Comparison of ENCODE assay signal across 8 cellular contexts in the genomic region with DNA sequence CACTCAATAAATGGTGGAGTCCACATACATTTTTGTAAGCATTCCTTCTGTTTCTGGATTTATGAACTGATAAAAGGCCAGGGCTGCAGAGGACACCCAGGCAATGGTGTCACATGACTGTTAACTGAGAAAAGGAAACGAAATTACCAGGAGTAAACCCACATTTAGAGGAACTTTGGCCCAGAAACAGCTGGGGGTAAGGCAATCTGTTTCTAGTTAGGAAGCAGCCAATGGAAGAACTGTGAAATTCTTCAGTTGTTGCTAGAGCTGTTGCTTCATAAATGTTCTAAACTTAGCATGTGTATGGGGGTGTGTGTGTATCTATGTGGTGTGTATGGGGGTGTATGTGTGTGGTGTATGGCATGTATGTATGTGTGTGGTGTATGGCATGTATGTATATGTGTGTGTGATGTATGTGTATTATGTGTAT.
DNase-seq lines count a peak whose midpoint lies in the region; ATAC-seq and TF ChIP-seq lines count a peak whose summit lies in the region.

No MANE protein-coding gene starts in this region.

- no peak overlapping the region for H3K27ac ChIP-seq in DND-41 (ENCODE audit: low read length)
- H3K27ac ChIP-seq in effector memory CD4-positive, alpha-beta T cell (ENCODE audit: insufficient read depth, low read length, poor library complexity, severe bottlenecking): peak overlapping the region; percentile 83
- peak overlapping the region; percentile 98 for H3K27ac ChIP-seq in parathyroid adenoma

- H3K9ac ChIP-seq in DND-41 (ENCODE audit: low read depth, low read length) (no peak overlapping the region), parathyroid adenoma (no peak overlapping the region)

- no peaks in the 10 kb centered on the region for H4K20me1 ChIP-seq in DND-41 (ENCODE audit: insufficient read depth, low read length)

- no peak for DNase-seq in DND-41
- DNase-seq in NOMO-1 treated with dmso at 0.1 percent for 144 hours (lab: John Stamatoyannopoulos, UW; ENCODE audit: unreplicated experiment): peak; percentile 88
- DNase-seq in effector memory CD4-positive, alpha-beta T cell: no peak
- no peak for DNase-seq in stimulated activated CD4-positive, alpha-beta T cell treated with anti-CD3 and anti-CD28 coated beads, Interleukin-2, amount 100 ng/mL, for 48 hours
- DNase-seq in NCI-H2029 treated with DMSO at 0.1 percent for 48 hours (lab: John Stamatoyannopoulos, UW): no peak

- no peaks in the 10 kb centered on the region for H3K36me3 ChIP-seq in DND-41 (ENCODE audit: insufficient read depth, low read length)
- H3K36me3 ChIP-seq in effector memory CD4-positive, alpha-beta T cell (ENCODE audit: control insufficient read depth, insufficient read depth, low read length): no peaks in the 10 kb centered on the region
- H3K36me3 ChIP-seq in parathyroid adenoma (ENCODE audit: control insufficient read depth, insufficient read depth, low read length): no peaks in the 10 kb centered on the region

- ATAC-seq in DND-41 (ENCODE audit: insufficient read depth, low read depth): 0 out of 3 replicates have a peak, but pooled peaks have one; percentile 23
- no peak for ATAC-seq in GM21786 (IDR thresholded peaks at IDR 0.05; ENCODE audit: unreplicated experiment)
- ATAC-seq in HG03139 (IDR thresholded peaks at IDR 0.05; ENCODE audit: unreplicated experiment): no peak

- H3K27me3 ChIP-seq in DND-41 (ENCODE audit: insufficient read depth, low read length, poor library complexity) (no peaks in the 10 kb centered on the region), parathyroid adenoma (ENCODE audit: control insufficient read depth, insufficient read depth, low read length) (no peaks in the 10 kb centered on the region)
- H3K27me3 ChIP-seq in effector memory CD4-positive, alpha-beta T cell (replicated peaks; ENCODE audit: control insufficient read depth, insufficient read depth, low read length, poor library complexity, severe bottlenecking): no peaks in the 10 kb centered on the region

- H3K79me2 ChIP-seq in DND-41 (ENCODE audit: insufficient read depth, low read length) (no peaks in the 10 kb centered on the region), parathyroid adenoma (peaks cover 3% of the 10 kb centered on the region)

- TF ChIP-seq CTCF in DND-41 (IDR thresholded peaks at IDR 0.05; ENCODE audit: borderline replicate concordance, extremely low read depth, low read length, poor library complexity, severe bottlenecking) (no peak), parathyroid adenoma (IDR thresholded peaks at IDR 0.05) (no peak)

- H3K4me2 ChIP-seq in DND-41 (ENCODE audit: insufficient read depth, low read length): no peak overlapping the region
- peak overlapping the region; percentile 29 for H3K4me2 ChIP-seq in parathyroid adenoma (ENCODE audit: low read length)

- H3K9me3 ChIP-seq in DND-41 (ENCODE audit: insufficient read depth, low read length, severe bottlenecking) (no peaks in the 10 kb centered on the region), parathyroid adenoma (ENCODE audit: control insufficient read depth, low read length) (no peaks in the 10 kb centered on the region)
- no peaks in the 10 kb centered on the region for H3K9me3 ChIP-seq in effector memory CD4-positive, alpha-beta T cell (ENCODE audit: control insufficient read depth, low read length)

- H3K4me3 ChIP-seq in DND-41 (ENCODE audit: low read depth in 1 of 2, low read length in 2 of 2): no peak overlapping the region
- no peak overlapping the region for H3K4me3 ChIP-seq in effector memory CD4-positive, alpha-beta T cell (ENCODE audit: insufficient read depth, low read depth, low read length, poor library complexity, severe bottlenecking)
- H3K4me3 ChIP-seq in parathyroid adenoma (ENCODE audit: low read depth, low read length): no peak overlapping the region

- peaks cover 24% of the 10 kb centered on the region for H3K4me1 ChIP-seq in DND-41 (ENCODE audit: insufficient read depth, low read length)
- H3K4me1 ChIP-seq in effector memory CD4-positive, alpha-beta T cell (ENCODE audit: control insufficient read depth, insufficient read depth, low read length, poor library complexity, severe bottlenecking): peaks cover 77% of the 10 kb centered on the region
- H3K4me1 ChIP-seq in parathyroid adenoma: peaks cover 53% of the 10 kb centered on the region

- H2AFZ ChIP-seq in DND-41 (ENCODE audit: low read depth, low read length) (no peak overlapping the region), parathyroid adenoma (peak overlapping the region; percentile 44)
